18 cellular contexts compared by ENCODE assay signal in genomic region chr17:62048262-62048661, GRCh38. TPM values are rescaled to one million over a fixed set of nuclear protein-coding genes. Genes with fewer than 3 reads are reported as not detected.
DNase-seq lines count a peak whose midpoint lies in the region; TF ChIP-seq lines count a peak whose summit lies in the region.
"Had no signal": no experiment of that assay in that cellular context is flagged by ENCODE, and none has a peak within 500 bp of the region (broad histone marks: within the 10 kb centered on the region; RNA-seq: fewer than 3 reads in every experiment).

No MANE protein-coding gene starts in this region.

- H3K4me3 Mint-ChIP-seq in activated CD4-positive, alpha-beta T cell treated with anti-CD3 and anti-CD28 coated beads, Interleukin-2, amount 10 ng/mL, durations not matched to agents 7 days and 5 days, result no peak overlapping the region
- H3K4me3 Mint-ChIP-seq in neural crest cell, result no peak overlapping the region
- H3K4me3 Mint-ChIP-seq: GM23338, HFFc6 had no signal

- H3K9me3 ChIP-seq in HEK293 (ENCODE audit: control insufficient read depth, insufficient read depth, low read depth, low read length), result no peaks in the 10 kb centered on the region
- H3K9me3 ChIP-seq: A549 had no signal

- CTCF ChIA-PET in activated CD4-positive, alpha-beta T cell treated with anti-CD3 and anti-CD28 coated beads, Interleukin-2, amount 10 ng/mL, durations not matched to agents 7 days and 5 days (lab: Charles Lee), result no interaction called here
- CTCF ChIA-PET in HEK293 (lab: Yijun Ruan, JAX), result interaction anchor here (0.6 to 0.7 kb wide), 2 partner anchors 14 to 52 kb away, joined by 3 to 4 read pairs; no protein-coding TSS in a partner anchor

- peak overlapping the region; percentile 36 for H3K27ac Mint-ChIP-seq in activated CD4-positive, alpha-beta T cell treated with anti-CD3 and anti-CD28 coated beads, Interleukin-2, amount 10 ng/mL, durations not matched to agents 7 days and 5 days
- peak overlapping the region; percentile 22 for H3K27ac Mint-ChIP-seq in neural crest cell (ENCODE audit: unreplicated experiment)
- H3K27ac Mint-ChIP-seq: GM23338, HFFc6 had no signal

- no peak for TF ChIP-seq CTCF in HEK293 (tag by site-specific recombination; IDR thresholded peaks at IDR 0.05)
- no peak for TF ChIP-seq CTCF in neural crest cell (conservative IDR thresholded peaks at IDR 0.05)

- no peak overlapping the region for H3K4me3 ChIP-seq in HEK293 (ENCODE audit: low read depth, low read length)
- H3K4me3 ChIP-seq: A549, GM23338 had no signal

- peaks cover 32% of the 10 kb centered on the region for H3K4me1 Mint-ChIP-seq in activated CD4-positive, alpha-beta T cell treated with anti-CD3 and anti-CD28 coated beads, Interleukin-2, amount 10 ng/mL, durations not matched to agents 7 days and 5 days
- H3K4me1 Mint-ChIP-seq in neural crest cell, result no peaks in the 10 kb centered on the region
- H3K4me1 Mint-ChIP-seq: GM23338 had no signal

- H3K4me1 ChIP-seq in HEK293 (ENCODE audit: control insufficient read depth, insufficient read depth, low read length), result peaks cover 2% of the 10 kb centered on the region

- no peaks in the 10 kb centered on the region for H3K27me3 Mint-ChIP-seq in activated CD4-positive, alpha-beta T cell treated with anti-CD3 and anti-CD28 coated beads, Interleukin-2, amount 10 ng/mL, durations not matched to agents 7 days and 5 days
- no peaks in the 10 kb centered on the region for H3K27me3 Mint-ChIP-seq in neural crest cell (ENCODE audit: low read depth)

- H3K36me3 ChIP-seq in HEK293 (ENCODE audit: control insufficient read depth in 2 of 2, insufficient read depth in 1 of 2, low read length in 2 of 2), result peaks cover 63 to 89% of the 10 kb centered on the region in 2 experiments

- H3K9me3 Mint-ChIP-seq in activated CD4-positive, alpha-beta T cell treated with anti-CD3 and anti-CD28 coated beads, Interleukin-2, amount 10 ng/mL, durations not matched to agents 7 days and 5 days, result no peaks in the 10 kb centered on the region
- no peaks in the 10 kb centered on the region for H3K9me3 Mint-ChIP-seq in neural crest cell
- H3K9me3 Mint-ChIP-seq: GM23338, HFFc6 had no signal

- H3K36me3 Mint-ChIP-seq in activated CD4-positive, alpha-beta T cell treated with anti-CD3 and anti-CD28 coated beads, Interleukin-2, amount 10 ng/mL, durations not matched to agents 7 days and 5 days (ENCODE audit: low read depth), result peaks cover 56% of the 10 kb centered on the region
- H3K36me3 Mint-ChIP-seq in neural crest cell (ENCODE audit: low read depth), result peaks cover 8% of the 10 kb centered on the region

- POLR2A ChIA-PET in activated CD4-positive, alpha-beta T cell treated with anti-CD3 and anti-CD28 coated beads, Interleukin-2, amount 10 ng/mL, durations not matched to agents 7 days and 5 days (lab: Charles Lee), result no interaction called here
- POLR2A ChIA-PET in HEK293 (lab: Yijun Ruan, JAX), result no interaction called here

- H3K27ac ChIP-seq in HEK293 (ENCODE audit: extremely low read depth, low read depth, low read length), result no peak overlapping the region
- H3K27ac ChIP-seq: 22Rv1, A549, C4-2B, HL-60 had no signal

- DNase-seq in activated CD4-positive, alpha-beta T cell treated with anti-CD3 and anti-CD28 coated beads, Interleukin-2, amount 10 ng/mL, durations not matched to agents 7 days and 5 days, result no peak
- DNase-seq in activated CD4-positive, alpha-beta T cell treated with anti-CD3 and anti-CD28 coated beads for 48 hours, result no peak
- no peak for DNase-seq in neural crest cell (ENCODE audit: low read depth, low spot score)
- no peak for DNase-seq in midbrain (lab: John Stamatoyannopoulos, UW)
- no peak for DNase-seq in T-helper 9 cell
- DNase-seq in activated effector memory CD4-positive, alpha-beta T cell treated with anti-CD3 and anti-CD28 coated beads, Interleukin-2, amount 50 U/mL, for 16 hours, result no peak
- DNase-seq: AML-193, DMS153, DMS79, GF-D8, HCEC 1CT, HFFc6 had no signal

TF ChIP-seq in HEK293, 187 proteins besides CTCF, POLR2A, EP300 and RAD21:
- no peak for TF ChIP-seq HOXD13 (CRISPR knock-in tag; IDR thresholded peaks at IDR 0.05; ENCODE audit: borderline replicate concordance)
- TF ChIP-seq, protein P1, sequence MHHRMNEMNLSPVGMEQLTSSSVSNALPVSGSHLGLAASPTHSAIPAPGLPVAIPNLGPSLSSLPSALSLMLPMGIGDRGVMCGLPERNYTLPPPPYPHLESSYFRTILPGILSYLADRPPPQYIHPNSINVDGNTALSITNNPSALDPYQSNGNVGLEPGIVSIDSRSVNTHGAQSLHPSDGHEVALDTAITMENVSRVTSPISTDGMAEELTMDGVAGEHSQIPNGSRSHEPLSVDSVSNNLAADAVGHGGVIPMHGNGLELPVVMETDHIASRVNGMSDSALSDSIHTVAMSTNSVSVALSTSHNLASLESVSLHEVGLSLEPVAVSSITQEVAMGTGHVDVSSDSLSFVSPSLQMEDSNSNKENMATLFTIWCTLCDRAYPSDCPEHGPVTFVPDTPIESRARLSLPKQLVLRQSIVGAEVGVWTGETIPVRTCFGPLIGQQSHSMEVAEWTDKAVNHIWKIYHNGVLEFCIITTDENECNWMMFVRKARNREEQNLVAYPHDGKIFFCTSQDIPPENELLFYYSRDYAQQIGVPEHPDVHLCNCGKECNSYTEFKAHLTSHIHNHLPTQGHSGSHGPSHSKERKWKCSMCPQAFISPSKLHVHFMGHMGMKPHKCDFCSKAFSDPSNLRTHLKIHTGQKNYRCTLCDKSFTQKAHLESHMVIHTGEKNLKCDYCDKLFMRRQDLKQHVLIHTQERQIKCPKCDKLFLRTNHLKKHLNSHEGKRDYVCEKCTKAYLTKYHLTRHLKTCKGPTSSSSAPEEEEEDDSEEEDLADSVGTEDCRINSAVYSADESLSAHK (tag by site-specific recombination; IDR thresholded peaks at IDR 0.05), result no peak
- no peak for TF ChIP-seq ZNF660 (tag by site-specific recombination; IDR thresholded peaks at IDR 0.05)
- no peak for TF ChIP-seq ZBTB6 (tag by site-specific recombination; IDR thresholded peaks at IDR 0.05)
- no peak for TF ChIP-seq REST (tag by site-specific recombination; IDR thresholded peaks at IDR 0.05)
- TF ChIP-seq, protein P2, sequence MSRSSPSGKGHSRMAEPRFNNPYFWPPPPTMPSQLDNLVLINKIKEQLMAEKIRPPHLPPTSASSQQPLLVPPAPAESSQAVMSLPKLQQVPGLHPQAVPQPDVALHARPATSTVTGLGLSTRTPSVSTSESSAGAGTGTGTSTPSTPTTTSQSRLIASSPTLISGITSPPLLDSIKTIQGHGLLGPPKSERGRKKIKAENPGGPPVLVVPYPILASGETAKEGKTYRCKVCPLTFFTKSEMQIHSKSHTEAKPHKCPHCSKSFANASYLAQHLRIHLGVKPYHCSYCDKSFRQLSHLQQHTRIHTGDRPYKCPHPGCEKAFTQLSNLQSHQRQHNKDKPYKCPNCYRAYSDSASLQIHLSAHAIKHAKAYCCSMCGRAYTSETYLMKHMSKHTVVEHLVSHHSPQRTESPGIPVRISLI (tag by site-specific recombination; IDR thresholded peaks at IDR 0.05), result 0 out of 2 replicates have a peak, but pooled peaks have one; percentile 13
- TF ChIP-seq ZBTB48 (tag by site-specific recombination; IDR thresholded peaks at IDR 0.05), result no peak
- peak; percentile 95 for TF ChIP-seq PRDM1 (tag by site-specific recombination; IDR thresholded peaks at IDR 0.05)
- no peak for TF ChIP-seq ZNF274 (IDR thresholded peaks at IDR 0.05; ENCODE audit: low read length)
- no peak for TF ChIP-seq ZNF274 (tag by site-specific recombination; IDR thresholded peaks at IDR 0.05; ENCODE audit: borderline replicate concordance)
- no peak for TF ChIP-seq TCF7L2 (IDR thresholded peaks at IDR 0.05; ENCODE audit: borderline replicate concordance, low read depth, low read length)
- TF ChIP-seq ZNF121 (tag by site-specific recombination; IDR thresholded peaks at IDR 0.05), result no peak

RNA-seq across cellular contexts. Expression of gene MED13, which starts 16.8 kb away (rescaled TPM):
- 10 to 100 TPM; 52.5 to 65.4 TPM for total RNA-seq in activated CD4-positive, alpha-beta T cell treated with anti-CD3 and anti-CD28 coated beads, Interleukin-2, amount 10 ng/mL, durations not matched to agents 7 days and 5 days
- 54.5 and 54.8 TPM in 2 replicates for total RNA-seq in neural crest cell
